In the genomic region with DNA sequence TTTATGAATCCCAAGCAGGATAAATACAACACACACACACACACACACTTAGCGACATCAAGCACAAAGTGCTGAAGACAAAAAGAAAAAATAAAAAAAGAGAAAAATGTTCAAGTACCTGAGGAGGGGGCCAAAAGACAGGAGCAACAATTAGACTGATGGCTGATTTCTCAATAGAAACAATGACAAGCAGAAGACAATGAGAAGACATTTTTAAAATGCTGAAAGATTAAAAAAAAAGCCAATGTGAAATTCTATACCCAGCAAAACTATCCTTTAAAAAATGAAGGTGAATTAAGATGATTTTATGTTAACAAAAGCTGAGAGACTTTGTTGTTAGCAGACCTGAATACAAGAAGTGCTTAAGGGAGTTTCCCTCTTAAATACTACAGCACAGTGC, we compare ENCODE assay signal across 22 cellular contexts. TPM values are rescaled to one million over a fixed set of nuclear protein-coding genes. Genes with fewer than 3 reads are reported as not detected.
DNase-seq lines count a peak whose midpoint lies in the region; ATAC-seq and TF ChIP-seq lines count a peak whose summit lies in the region.
"Had no signal": no experiment of that assay in that cellular context is flagged by ENCODE, and none has a peak within 500 bp of the region (broad histone marks: within the 10 kb centered on the region; RNA-seq: fewer than 3 reads in every experiment).

No MANE protein-coding gene starts in this region.

- no peak for ATAC-seq in stimulated activated naive CD8-positive, alpha-beta T cell treated with anti-CD3 and anti-CD28 coated beads, Interleukin-15, amount 100 ng/mL, for 72 hours
- ATAC-seq in naive thymus-derived CD4-positive, alpha-beta T cell: no peak
- ATAC-seq in HG03469 (IDR thresholded peaks at IDR 0.05; ENCODE audit: unreplicated experiment): no peak
- ATAC-seq: CD8-positive, alpha-beta T cell; gastrocnemius medialis; Right ventricle myocardium inferior; stimulated activated naive CD8-positive, alpha-beta T cell treated with anti-CD3 and anti-CD28 coated beads, Interleukin-15, Interleukin-2, amounts not matched to agents 100 U/mL and 50 U/mL, for 24 hours had no signal

- intact Hi-C loops in naive thymus-derived CD4-positive, alpha-beta T cell (cut with micrococcal nuclease): no loop called here
- intact Hi-C loops in activated CD4-positive, alpha-beta T cell treated with anti-CD3 and anti-CD28 coated beads, Interleukin-2, amount 10 ng/mL, durations not matched to agents 24 days and 14 days (cut with micrococcal nuclease): no loop called here

- no peak overlapping the region for H3K27ac Mint-ChIP-seq in stimulated activated naive CD8-positive, alpha-beta T cell treated with anti-CD3 and anti-CD28 coated beads, Interleukin-15, Interleukin-2, amounts not matched to agents 100 ng/mL and 50 ng/mL, for 24 hours
- no peak overlapping the region for H3K27ac Mint-ChIP-seq in stimulated activated naive CD8-positive, alpha-beta T cell treated with anti-CD3 and anti-CD28 coated beads, Interleukin-15, amount 100 ng/mL, for 72 hours
- H3K27ac Mint-ChIP-seq in naive thymus-derived CD4-positive, alpha-beta T cell: no peak overlapping the region
- peak overlapping the region; percentile 74 for H3K27ac Mint-ChIP-seq in type B pancreatic cell
- no peak overlapping the region for H3K27ac Mint-ChIP-seq in activated CD4-positive, alpha-beta T cell treated with anti-CD3 and anti-CD28 coated beads, Interleukin-2, amount 10 ng/mL, durations not matched to agents 24 days and 14 days
- H3K27ac Mint-ChIP-seq: CD8-positive, alpha-beta T cell had no signal

- peak overlapping the region; percentile 37 for H3K4me3 Mint-ChIP-seq in stimulated activated naive CD8-positive, alpha-beta T cell treated with anti-CD3 and anti-CD28 coated beads, Interleukin-15, Interleukin-2, amounts not matched to agents 100 ng/mL and 50 ng/mL, for 24 hours
- H3K4me3 Mint-ChIP-seq in stimulated activated naive CD8-positive, alpha-beta T cell treated with anti-CD3 and anti-CD28 coated beads, Interleukin-15, amount 100 ng/mL, for 72 hours: peak overlapping the region in 1 of 2 donors; percentile 38
- H3K4me3 Mint-ChIP-seq in naive thymus-derived CD4-positive, alpha-beta T cell: peak overlapping the region in 6 of 10 donors; percentile 4 to 75 (median 44)
- peak overlapping the region; percentile 88 for H3K4me3 Mint-ChIP-seq in type B pancreatic cell
- H3K4me3 Mint-ChIP-seq in activated CD4-positive, alpha-beta T cell treated with anti-CD3 and anti-CD28 coated beads, Interleukin-2, amount 10 ng/mL, durations not matched to agents 24 days and 14 days: no peak overlapping the region
- H3K4me3 Mint-ChIP-seq: CD8-positive, alpha-beta T cell had no signal

- H3K4me1 Mint-ChIP-seq in stimulated activated naive CD8-positive, alpha-beta T cell treated with anti-CD3 and anti-CD28 coated beads, Interleukin-15, Interleukin-2, amounts not matched to agents 100 ng/mL and 50 ng/mL, for 24 hours (ENCODE audit: low read depth): peaks cover 6% of the 10 kb centered on the region
- H3K4me1 Mint-ChIP-seq in stimulated activated naive CD8-positive, alpha-beta T cell treated with anti-CD3 and anti-CD28 coated beads, Interleukin-15, amount 100 ng/mL, for 72 hours: peaks cover 7% of the 10 kb centered on the region
- H3K4me1 Mint-ChIP-seq in naive thymus-derived CD4-positive, alpha-beta T cell: peaks cover 2 to 17% (median 10%) of the 10 kb centered on the region in 7 donors
- peaks cover 12% of the 10 kb centered on the region for H3K4me1 Mint-ChIP-seq in type B pancreatic cell (ENCODE audit: unreplicated experiment)
- H3K4me1 Mint-ChIP-seq in activated CD4-positive, alpha-beta T cell treated with anti-CD3 and anti-CD28 coated beads, Interleukin-2, amount 10 ng/mL, durations not matched to agents 24 days and 14 days: no peaks in the 10 kb centered on the region

- H3K9me3 Mint-ChIP-seq in stimulated activated naive CD8-positive, alpha-beta T cell treated with anti-CD3 and anti-CD28 coated beads, Interleukin-15, Interleukin-2, amounts not matched to agents 100 ng/mL and 50 ng/mL, for 24 hours: peaks cover 28% of the 10 kb centered on the region
- peaks cover 25 to 32% of the 10 kb centered on the region in 2 donors for H3K9me3 Mint-ChIP-seq in stimulated activated naive CD8-positive, alpha-beta T cell treated with anti-CD3 and anti-CD28 coated beads, Interleukin-15, amount 100 ng/mL, for 72 hours
- H3K9me3 Mint-ChIP-seq in naive thymus-derived CD4-positive, alpha-beta T cell: peaks cover 12 to 62% (median 29%) of the 10 kb centered on the region in 11 donors
- peaks cover 12% of the 10 kb centered on the region for H3K9me3 Mint-ChIP-seq in type B pancreatic cell
- H3K9me3 Mint-ChIP-seq in activated CD4-positive, alpha-beta T cell treated with anti-CD3 and anti-CD28 coated beads, Interleukin-2, amount 10 ng/mL, durations not matched to agents 24 days and 14 days: peaks cover 19% of the 10 kb centered on the region

- H3K27me3 ChIP-seq in adipocyte (replicated peaks; ENCODE audit: control insufficient read depth, insufficient read depth, low read length): peaks cover 5% of the 10 kb centered on the region
- H3K27me3 ChIP-seq in naive thymus-derived CD4-positive, alpha-beta T cell (ENCODE audit: control insufficient read depth in 2 of 2, insufficient read depth in 2 of 2, low read length in 2 of 2): peaks cover 0 to 5% of the 10 kb centered on the region in 2 donors
- H3K27me3 ChIP-seq: cardiac muscle cell had no signal

- H3K36me3 Mint-ChIP-seq in stimulated activated naive CD8-positive, alpha-beta T cell treated with anti-CD3 and anti-CD28 coated beads, Interleukin-15, Interleukin-2, amounts not matched to agents 100 ng/mL and 50 ng/mL, for 24 hours (ENCODE audit: low read depth): peaks cover 17% of the 10 kb centered on the region
- peaks cover 15 to 32% (median 28%) of the 10 kb centered on the region in 5 donors for H3K36me3 Mint-ChIP-seq in naive thymus-derived CD4-positive, alpha-beta T cell
- peaks cover 8% of the 10 kb centered on the region for H3K36me3 Mint-ChIP-seq in type B pancreatic cell
- H3K36me3 Mint-ChIP-seq in activated CD4-positive, alpha-beta T cell treated with anti-CD3 and anti-CD28 coated beads, Interleukin-2, amount 10 ng/mL, durations not matched to agents 24 days and 14 days (ENCODE audit: low read depth): peaks cover 13% of the 10 kb centered on the region
- H3K36me3 Mint-ChIP-seq: CD8-positive, alpha-beta T cell had no signal

- DNase-seq in stimulated activated naive CD8-positive, alpha-beta T cell treated with anti-CD3 and anti-CD28 coated beads, Interleukin-15, amount 100 ng/mL, for 72 hours: no peak
- DNase-seq in adipocyte (ENCODE audit: low read depth) (peak; percentile 15), type B pancreatic cell (ENCODE audit: extremely low spot score, unreplicated experiment) (no peak)
- no peak for DNase-seq in naive thymus-derived CD4-positive, alpha-beta T cell
- DNase-seq in activated CD4-positive, alpha-beta T cell treated with anti-CD3 and anti-CD28 coated beads for 48 hours: no peak
- no peak for DNase-seq in activated CD4-positive, alpha-beta T cell treated with anti-CD3 and anti-CD28 coated beads, Interleukin-2, amount 10 ng/mL, durations not matched to agents 24 days and 14 days
- DNase-seq: activated CD4-positive, alpha-beta T cell treated with anti-CD3 and anti-CD28 coated beads for 4 hours; CD8-positive, alpha-beta T cell; gastrocnemius medialis; NCI-H1436 treated with DMSO at 0.1 percent for 48 hours; NCI-H526 treated with DMSO at 0.1 percent for 48 hours; small intestine; stimulated activated naive CD8-positive, alpha-beta T cell treated with anti-CD3 and anti-CD28 coated beads, Interleukin-15, Interleukin-2, amounts not matched to agents 100 U/mL and 50 U/mL, for 24 hours; transverse colon had no signal

- no peak overlapping the region for H3K9ac ChIP-seq in adipocyte (ENCODE audit: low read length)

- CTCF ChIA-PET in naive thymus-derived CD4-positive, alpha-beta T cell (lab: Charles Lee): no interaction called here

- no peaks in the 10 kb centered on the region for H3K36me3 ChIP-seq in adipocyte (ENCODE audit: control insufficient read depth, insufficient read depth, low read length, severe bottlenecking)
- H3K36me3 ChIP-seq in naive thymus-derived CD4-positive, alpha-beta T cell (ENCODE audit: control insufficient read depth in 2 of 3, insufficient read depth in 3 of 3, low read length in 3 of 3): no peaks in the 10 kb centered on the region
- H3K36me3 ChIP-seq: cardiac muscle cell, gastrocnemius medialis, HAP-1, prostate gland, transverse colon had no signal

- TF ChIP-seq CTCF in type B pancreatic cell (conservative IDR thresholded peaks at IDR 0.05): no peak

- H3K4me3 ChIP-seq in adipocyte (ENCODE audit: low read length): no peak overlapping the region
- no peak overlapping the region for H3K4me3 ChIP-seq in naive thymus-derived CD4-positive, alpha-beta T cell (ENCODE audit: low read length)
- H3K4me3 ChIP-seq: cardiac muscle cell, HAP-1, lung had no signal

- H3K27me3 Mint-ChIP-seq in stimulated activated naive CD8-positive, alpha-beta T cell treated with anti-CD3 and anti-CD28 coated beads, Interleukin-15, Interleukin-2, amounts not matched to agents 100 ng/mL and 50 ng/mL, for 24 hours: peaks cover 51% of the 10 kb centered on the region
- H3K27me3 Mint-ChIP-seq in stimulated activated naive CD8-positive, alpha-beta T cell treated with anti-CD3 and anti-CD28 coated beads, Interleukin-15, amount 100 ng/mL, for 72 hours: peaks cover 43% of the 10 kb centered on the region
- H3K27me3 Mint-ChIP-seq in naive thymus-derived CD4-positive, alpha-beta T cell: peaks cover 30 to 63% (median 50%) of the 10 kb centered on the region in 5 donors
- H3K27me3 Mint-ChIP-seq in type B pancreatic cell: peaks cover 6% of the 10 kb centered on the region
- peaks cover 24% of the 10 kb centered on the region for H3K27me3 Mint-ChIP-seq in activated CD4-positive, alpha-beta T cell treated with anti-CD3 and anti-CD28 coated beads, Interleukin-2, amount 10 ng/mL, durations not matched to agents 24 days and 14 days

- no peak overlapping the region for H3K27ac ChIP-seq in naive thymus-derived CD4-positive, alpha-beta T cell (ENCODE audit: low read depth, low read length)
- H3K27ac ChIP-seq: cardiac muscle cell, gastrocnemius medialis, prostate gland had no signal

- POLR2A ChIA-PET in naive thymus-derived CD4-positive, alpha-beta T cell (lab: Charles Lee): no interaction called here

- peaks cover 32% of the 10 kb centered on the region for H3K9me3 ChIP-seq in adipocyte (ENCODE audit: control insufficient read depth, low read length)
- H3K9me3 ChIP-seq in naive thymus-derived CD4-positive, alpha-beta T cell (ENCODE audit: control insufficient read depth in 2 of 3, low read length in 3 of 3): peaks cover 0 to 22% (median 0%) of the 10 kb centered on the region in 3 experiments
- H3K9me3 ChIP-seq: HAP-1, prostate gland had no signal

- H3K4me1 ChIP-seq in adipocyte (ENCODE audit: control insufficient read depth, insufficient read depth, low read length): no peaks in the 10 kb centered on the region
- H3K4me1 ChIP-seq in naive thymus-derived CD4-positive, alpha-beta T cell (ENCODE audit: control insufficient read depth in 2 of 2, insufficient read depth in 2 of 2, low read length in 2 of 2): no peaks in the 10 kb centered on the region
- H3K4me1 ChIP-seq: gastrocnemius medialis, HAP-1, prostate gland had no signal

RNA-seq across cellular contexts. Expression of a gene that starts 1.0 kb away (rescaled TPM):
- total RNA-seq in naive thymus-derived CD4-positive, alpha-beta T cell: 1 to 10 TPM in 1 of 5 experiments, not detected in 4; 3.0 TPM
- not detected for polyA plus RNA-seq in naive thymus-derived CD4-positive, alpha-beta T cell
- total RNA-seq in type B pancreatic cell (ENCODE audit: low replicate concordance): 22.0 and 24.1 TPM in 2 replicates
- not detected in 2 replicates for total RNA-seq in activated CD4-positive, alpha-beta T cell treated with anti-CD3 and anti-CD28 coated beads, Interleukin-2, amount 10 ng/mL, durations not matched to agents 24 days and 14 days
- total RNA-seq: CD8-positive, alpha-beta T cell; M059J had no signal
